In the genomic region with DNA sequence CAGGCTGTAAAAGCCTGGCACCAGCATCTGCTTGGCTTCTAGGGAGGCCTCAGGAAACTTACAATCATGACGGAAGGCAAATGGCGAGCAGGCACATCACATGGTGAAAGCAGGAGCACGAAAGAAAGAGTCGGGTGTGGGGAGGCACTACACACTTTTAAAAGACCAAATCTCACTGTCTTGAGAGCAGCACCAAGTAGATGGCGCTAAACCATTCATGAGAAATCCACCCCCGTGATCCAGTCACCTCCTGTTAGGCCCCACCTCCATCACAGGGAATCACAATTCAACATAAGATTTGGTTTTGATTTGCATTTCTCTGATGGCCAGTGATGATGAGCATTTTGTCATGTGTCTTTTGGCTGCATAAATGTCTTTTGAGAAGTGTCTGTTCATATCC, we compare ENCODE assay signal across 6 cellular contexts. TPM values are rescaled to one million over a fixed set of nuclear protein-coding genes. Genes with fewer than 3 reads are reported as not detected.
"Had no signal": no experiment of that assay in that cellular context is flagged by ENCODE, and none has a peak within 500 bp of the region (broad histone marks: within the 10 kb centered on the region; RNA-seq: fewer than 3 reads in every experiment).

No MANE protein-coding gene starts in this region.

RNA-seq across cellular contexts. Expression of a gene that starts 36.6 kb away (rescaled TPM):
- total RNA-seq: LHCN-M2, NCI-H460, PC-3, RPMI7951, SJCRH30 had no signal
- polyA plus RNA-seq: SK-N-SH had no signal
